8 cellular contexts compared by ENCODE assay signal in the genomic region with DNA sequence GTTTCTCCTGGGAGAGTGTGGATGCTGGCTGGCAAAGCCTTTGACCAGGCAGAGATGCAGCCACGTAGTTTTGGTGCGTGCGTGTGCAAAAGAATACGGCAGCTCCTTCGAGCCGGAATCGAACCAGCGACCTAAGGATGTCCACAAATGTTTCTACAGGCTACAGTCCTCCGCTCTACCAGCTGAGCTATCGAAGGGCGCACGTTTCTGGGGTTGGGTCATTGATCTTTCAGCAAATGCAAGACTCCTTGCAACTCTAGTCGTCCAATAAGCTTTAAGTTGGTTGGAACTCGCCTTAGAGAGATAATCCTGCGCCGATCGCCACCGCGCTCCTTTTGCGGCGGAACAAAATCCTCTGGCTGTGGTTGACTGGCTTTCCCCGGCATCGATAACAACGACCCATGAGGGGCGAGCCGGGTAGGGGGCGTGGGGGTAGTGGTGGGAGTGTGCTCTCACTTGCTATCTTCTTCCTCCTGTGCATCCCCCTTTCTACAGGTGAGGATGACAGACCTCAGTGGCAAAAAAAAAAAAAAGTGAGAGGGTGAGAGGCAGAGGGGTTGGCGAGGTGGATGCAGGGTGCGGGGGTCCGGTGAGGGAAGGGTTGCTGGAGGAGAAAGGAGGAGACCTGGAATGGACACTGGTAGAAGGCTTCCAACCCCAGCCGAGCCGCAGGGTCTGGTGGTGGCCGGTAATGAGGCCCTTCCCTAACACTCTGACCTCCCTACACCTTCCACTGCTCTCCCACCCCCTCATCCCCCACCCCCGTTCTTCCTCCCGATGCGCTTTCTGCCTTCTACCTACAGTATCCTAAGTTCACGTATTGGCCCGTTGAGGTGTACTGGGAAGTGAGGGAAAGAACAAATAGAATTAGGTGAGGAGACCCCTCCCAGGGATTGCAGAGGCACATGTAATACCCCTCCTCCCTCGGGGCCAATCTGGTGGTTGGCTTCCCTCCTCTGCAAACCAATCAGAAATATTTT. TPM values are rescaled to one million over a fixed set of nuclear protein-coding genes. Genes with fewer than 3 reads are reported as not detected.
DNase-seq lines count a peak whose midpoint lies in the region; ATAC-seq, FAIRE-seq and TF ChIP-seq lines count a peak whose summit lies in the region.

No MANE protein-coding gene starts in this region.

- intact Hi-C loops in activated naive CD4-positive, alpha-beta T cell treated with anti-CD3 and anti-CD28 coated beads for 36 hours (cut with micrococcal nuclease), result loop anchor here (1.0 kb wide), 3 partner anchors 20 to 40 kb away; no protein-coding TSS in a partner anchor
- intact Hi-C loops in testis (cut with DNase I; ENCODE audit: low total_unique reads), result no loop called here

- no peaks in the 10 kb centered on the region for H3K9me3 ChIP-seq in keratinocyte (ENCODE audit: control insufficient read depth, low read depth, low read length)
- H3K9me3 ChIP-seq in testis, result no peaks in the 10 kb centered on the region

- in situ Hi-C loops in G401 (cut with HindIII; ENCODE audit: low sequenced_read_pairs), result no loop called here

- CTCF ChIA-PET in activated naive CD4-positive, alpha-beta T cell treated with anti-CD3 and anti-CD28 coated beads for 36 hours (lab: Charles Lee), result interaction anchor here (0.6 to 1.4 kb wide), 2 partner anchors 9 to 39 kb away, joined by 3 to 4 read pairs; no protein-coding TSS in a partner anchor

- H3K4me3 ChIP-seq in LNCaP clone FGC (ENCODE audit: low read depth, low read length) (peak overlapping the region; percentile 59), keratinocyte (ENCODE audit: control insufficient read depth in 2 of 3, extremely low read depth in 1 of 3, insufficient read depth in 2 of 3, low read depth in 1 of 3, low read length in 3 of 3) (peak overlapping the region; percentile 40 to 56 (median 54)), testis (peak overlapping the region; percentile 20 to 48)

- H3K9me1 ChIP-seq in keratinocyte (ENCODE audit: control insufficient read depth, extremely low read depth, insufficient read depth, low read length), result no peaks in the 10 kb centered on the region

- H4K20me1 ChIP-seq in keratinocyte (ENCODE audit: control insufficient read depth, extremely low read depth, insufficient read depth, low read length), result no peaks in the 10 kb centered on the region

- H3K27me3 ChIP-seq in keratinocyte (ENCODE audit: control insufficient read depth, extremely low read depth, insufficient read depth, low read length) (peaks cover 9% of the 10 kb centered on the region), testis (no peaks in the 10 kb centered on the region)

- ATAC-seq in GM18873 (IDR thresholded peaks at IDR 0.05; ENCODE audit: low FRiP score, unreplicated experiment) (no peak), GM18870 (IDR thresholded peaks at IDR 0.05; ENCODE audit: unreplicated experiment) (no peak)

- peak overlapping the region; percentile 69 for H3K4me3 Mint-ChIP-seq in activated naive CD4-positive, alpha-beta T cell treated with anti-CD3 and anti-CD28 coated beads for 36 hours

- H3K27ac ChIP-seq in keratinocyte (ENCODE audit: control insufficient read depth, insufficient read depth, low read length), result no peak overlapping the region
- H3K27ac ChIP-seq in testis, result peak overlapping the region in 1 of 2 donors; percentile 56

- 2% methylated on average over 39 of the region's 39 CpGs for WGBS in testis, 2 donors

- peaks cover 25% of the 10 kb centered on the region for H3K4me1 Mint-ChIP-seq in activated naive CD4-positive, alpha-beta T cell treated with anti-CD3 and anti-CD28 coated beads for 36 hours (ENCODE audit: low read depth)

- TF ChIP-seq POLR2A in testis (IDR thresholded peaks at IDR 0.05), result no peak

- no peaks in the 10 kb centered on the region for H3K4me1 ChIP-seq in keratinocyte (ENCODE audit: control insufficient read depth, extremely low read depth, insufficient read depth, low read length)
- no peaks in the 10 kb centered on the region for H3K4me1 ChIP-seq in testis

- H3K79me2 ChIP-seq in keratinocyte (ENCODE audit: control insufficient read depth, insufficient read depth, low read length), result no peaks in the 10 kb centered on the region

- H3K9ac ChIP-seq in keratinocyte (ENCODE audit: control insufficient read depth, extremely low read depth, insufficient read depth, low read length), result no peak overlapping the region

- peak overlapping the region; percentile 38 for H2AFZ ChIP-seq in keratinocyte (ENCODE audit: control insufficient read depth, low read length)

- H3K27ac Mint-ChIP-seq in activated naive CD4-positive, alpha-beta T cell treated with anti-CD3 and anti-CD28 coated beads for 36 hours, result peak overlapping the region; percentile 66

- no peak for FAIRE-seq in keratinocyte (lab: Jason Lieb, UNC)

- H3K4me2 ChIP-seq in keratinocyte (ENCODE audit: control insufficient read depth, extremely low read depth, insufficient read depth, low read depth, low read length), result peak overlapping the region; percentile 70

- H3K36me3 ChIP-seq in keratinocyte (ENCODE audit: control insufficient read depth in 2 of 2, extremely low read depth in 1 of 2, insufficient read depth in 2 of 2, low read length in 2 of 2), result no peaks in the 10 kb centered on the region
- no peaks in the 10 kb centered on the region for H3K36me3 ChIP-seq in testis (ENCODE audit: low read depth, missing control alignments)

- peaks cover 54% of the 10 kb centered on the region for H3K27me3 Mint-ChIP-seq in activated naive CD4-positive, alpha-beta T cell treated with anti-CD3 and anti-CD28 coated beads for 36 hours (ENCODE audit: low read depth)

- H3K36me3 Mint-ChIP-seq in activated naive CD4-positive, alpha-beta T cell treated with anti-CD3 and anti-CD28 coated beads for 36 hours (ENCODE audit: low read depth), result no peaks in the 10 kb centered on the region

- DNase-seq in G401 (ENCODE audit: low spot score) (peak; percentile 60), LNCaP clone FGC (ENCODE audit: low read depth) (peak; percentile 81), keratinocyte (ENCODE audit: low read depth, low spot score) (peak; percentile 86), testis (peak; percentile 85), LoVo (ENCODE audit: low spot score) (no peak)
- peak; percentile 87 for DNase-seq in activated naive CD4-positive, alpha-beta T cell treated with anti-CD3 and anti-CD28 coated beads for 36 hours

- dilution Hi-C loops in keratinocyte (cut with MboI; ENCODE audit: extremely low pct_ligation_motif_present, low sequenced_read_pairs), result no loop called here

- TF ChIP-seq CTCF in LNCaP clone FGC (IDR thresholded peaks at IDR 0.05; ENCODE audit: control insufficient read depth, extremely low read depth, insufficient read depth), result no peak
- TF ChIP-seq CTCF in keratinocyte (optimal IDR thresholded peaks at IDR 0.05 in 1 of 3, IDR thresholded peaks at IDR 0.05 in 1 of 3, conservative IDR thresholded peaks at IDR 0.05 in 1 of 3; ENCODE audit: extremely low read depth in 1 of 3, insufficient read depth in 2 of 3, low read length in 3 of 3), result no peak
- no peak for TF ChIP-seq CTCF in testis (IDR thresholded peaks at IDR 0.05)

- no peaks in the 10 kb centered on the region for H3K9me3 Mint-ChIP-seq in activated naive CD4-positive, alpha-beta T cell treated with anti-CD3 and anti-CD28 coated beads for 36 hours

RNA-seq across cellular contexts. Expression of a gene that starts 11.8 kb away (rescaled TPM):
- not detected in 2 replicates for total RNA-seq in G401 (2014; rRNA removed; shearing (Covaris generic))
- not detected for total RNA-seq in activated naive CD4-positive, alpha-beta T cell treated with anti-CD3 and anti-CD28 coated beads for 36 hours
- polyA plus RNA-seq in keratinocyte (not detected in 3 replicates), testis (ENCODE audit: insufficient read depth, low read depth, low replicate concordance) (not detected)
- polyA plus RNA-seq in keratinocyte (2011; ENCODE audit: low read depth), result not detected
- not detected in 2 replicates for polyA plus RNA-seq in keratinocyte (2011; cell fraction: cytosol; rRNA removed)
- not detected in 2 replicates for polyA plus RNA-seq in keratinocyte (2011; cell fraction: nucleus; rRNA removed)
- polyA plus RNA-seq in keratinocyte (2012; ENCODE audit: low replicate concordance), result not detected in 2 replicates
- not detected in 3 replicates for polyA minus RNA-seq in keratinocyte
- not detected for polyA minus RNA-seq in keratinocyte (2011; cell fraction: cytosol; rRNA and poly(A)+ RNA removed)
- not detected in 2 replicates for polyA minus RNA-seq in keratinocyte (2011; cell fraction: nucleus; rRNA and poly(A)+ RNA removed)
- total RNA-seq in testis, result under 1 TPM in 1 of 2 donors, not detected in 1; 0.68 TPM

RNA-seq across cellular contexts. Expression of a gene that starts 31.1 kb away (rescaled TPM):
- total RNA-seq in G401 (2014; rRNA removed; shearing (Covaris generic)), result 2.2 and 3.2 TPM in 2 replicates
- under 1 TPM in 1 of 2 experiments, not detected in 1; 0.19 TPM for total RNA-seq in activated naive CD4-positive, alpha-beta T cell treated with anti-CD3 and anti-CD28 coated beads for 36 hours
- 5.5 to 12.8 TPM (median 9.5 TPM) in 3 replicates for polyA plus RNA-seq in keratinocyte
- polyA plus RNA-seq in keratinocyte (2011; ENCODE audit: low read depth), result 3.5 TPM
- polyA plus RNA-seq in keratinocyte (2011; cell fraction: cytosol; rRNA removed), result 4.5 and 6.7 TPM in 2 replicates
- polyA plus RNA-seq in keratinocyte (2011; cell fraction: nucleus; rRNA removed), result 12.6 and 16.3 TPM in 2 replicates
- 3.5 and 7.1 TPM in 2 replicates for polyA plus RNA-seq in keratinocyte (2012; ENCODE audit: low replicate concordance)
- 1.7 to 6.6 TPM (median 5.3 TPM) in 3 replicates for polyA minus RNA-seq in keratinocyte
- polyA minus RNA-seq in keratinocyte (2011; cell fraction: cytosol; rRNA and poly(A)+ RNA removed), result not detected
- polyA minus RNA-seq in keratinocyte (2011; cell fraction: nucleus; rRNA and poly(A)+ RNA removed), result 3.7 and 4.8 TPM in 2 replicates
- 10 to 100 TPM; 27.6 to 53.4 TPM for total RNA-seq in testis
- polyA plus RNA-seq in testis (ENCODE audit: insufficient read depth, low read depth, low replicate concordance), result 27.7 TPM

RNA-seq across cellular contexts. Expression of a gene that starts 35.3 kb away (rescaled TPM):
- total RNA-seq in G401 (2014; rRNA removed; shearing (Covaris generic)), result 3.4 and 7.1 TPM in 2 replicates
- under 1 TPM; 0.27 to 0.38 TPM for total RNA-seq in activated naive CD4-positive, alpha-beta T cell treated with anti-CD3 and anti-CD28 coated beads for 36 hours
- 3.7 to 4.4 TPM (median 4.0 TPM) in 3 replicates for polyA plus RNA-seq in keratinocyte
- 1.1 TPM for polyA plus RNA-seq in keratinocyte (2011; ENCODE audit: low read depth)
- polyA plus RNA-seq in keratinocyte (2011; cell fraction: cytosol; rRNA removed), result 2.3 and 3.0 TPM in 2 replicates
- 4.1 and 5.8 TPM in 2 replicates for polyA plus RNA-seq in keratinocyte (2011; cell fraction: nucleus; rRNA removed)
- polyA plus RNA-seq in keratinocyte (2012; ENCODE audit: low replicate concordance), result 3.0 and 9.3 TPM in 2 replicates
- polyA minus RNA-seq in keratinocyte, result 1.9 to 4.0 TPM (median 2.3 TPM) in 3 replicates
- polyA minus RNA-seq in keratinocyte (2011; cell fraction: cytosol; rRNA and poly(A)+ RNA removed), result 3.6 TPM
- polyA minus RNA-seq in keratinocyte (2011; cell fraction: nucleus; rRNA and poly(A)+ RNA removed), result 0.95 and 1.1 TPM in 2 replicates
- total RNA-seq in testis, result 10 to 100 TPM; 28.9 to 42.7 TPM
- polyA plus RNA-seq in testis (ENCODE audit: insufficient read depth, low read depth, low replicate concordance), result 27.7 TPM
